16 cellular contexts compared by ENCODE assay signal in genomic region chr2:16319425-16320245, GRCh38.
A peak's percentile ranks its signal among the peaks of the same experiment; 100 is the strongest.
DNase-seq lines count a peak whose midpoint lies in the region; ATAC-seq and TF ChIP-seq lines count a peak whose summit lies in the region.
"Had no signal": no experiment of that assay in that cellular context is flagged by ENCODE, and none has a peak within 500 bp of the region (broad histone marks: within the 10 kb centered on the region; RNA-seq: fewer than 3 reads in every experiment).

No MANE protein-coding gene starts in this region.

- intact Hi-C loops in ascending aorta (cut with DNase I): no loop called here

- no peak overlapping the region for H3K4me3 Mint-ChIP-seq in neural progenitor cell
- H3K4me3 Mint-ChIP-seq: CD14-positive monocyte had no signal

- H3K27ac ChIP-seq in ascending aorta (no peak overlapping the region), neural progenitor cell (no peak overlapping the region)
- H3K27ac ChIP-seq: A549 had no signal

- no peaks in the 10 kb centered on the region for H3K36me3 Mint-ChIP-seq in neural progenitor cell
- H3K36me3 Mint-ChIP-seq: CD14-positive monocyte had no signal

- peaks cover 9% of the 10 kb centered on the region for H3K27me3 Mint-ChIP-seq in neural progenitor cell (ENCODE audit: insufficient read depth, low read depth)

- H3K27me3 ChIP-seq in BE2C (no peaks in the 10 kb centered on the region), ascending aorta (no peaks in the 10 kb centered on the region), neural progenitor cell (no peaks in the 10 kb centered on the region)

- H3K9me3 ChIP-seq in BE2C (no peaks in the 10 kb centered on the region; the same call in 1 of the 2 replicates), ascending aorta (no peaks in the 10 kb centered on the region), neural progenitor cell (ENCODE audit: low read depth) (no peaks in the 10 kb centered on the region)
- H3K9me3 ChIP-seq: A549 had no signal

- H3K4me1 Mint-ChIP-seq in neural progenitor cell: peaks cover 69% of the 10 kb centered on the region

- TF ChIP-seq CTCF in BE2C (IDR thresholded peaks at IDR 0.05; ENCODE audit: low read depth, low read length): no peak
- TF ChIP-seq CTCF in ascending aorta (IDR thresholded peaks at IDR 0.05): no peak
- TF ChIP-seq CTCF in neural progenitor cell (IDR thresholded peaks at IDR 0.05): no peak

- no peak overlapping the region for H3K4me3 ChIP-seq in BE2C (ENCODE audit: low read depth, low read length)
- no peak overlapping the region for H3K4me3 ChIP-seq in ascending aorta
- no peak overlapping the region for H3K4me3 ChIP-seq in neural progenitor cell
- H3K4me3 ChIP-seq: A549, GM12878 had no signal

- H3K4me1 ChIP-seq in BE2C: peaks cover 49% of the 10 kb centered on the region
- H3K4me1 ChIP-seq in ascending aorta: no peaks in the 10 kb centered on the region
- H3K4me1 ChIP-seq in neural progenitor cell: peaks cover 52% of the 10 kb centered on the region
- H3K4me1 ChIP-seq: A549 had no signal

- H3K4me2 ChIP-seq in neural progenitor cell: no peak overlapping the region
- H3K4me2 ChIP-seq: A549 had no signal

- H3K9me3 Mint-ChIP-seq in neural progenitor cell: no peaks in the 10 kb centered on the region
- H3K9me3 Mint-ChIP-seq: CD14-positive monocyte had no signal

- H2AFZ ChIP-seq in neural progenitor cell (replicated peaks): no peak overlapping the region

- ATAC-seq in HG02678 (IDR thresholded peaks at IDR 0.05; ENCODE audit: unreplicated experiment): no peak
- ATAC-seq: A549, GM12878 had no signal

- no peaks in the 10 kb centered on the region for H3K36me3 ChIP-seq in BE2C
- H3K36me3 ChIP-seq in ascending aorta: no peaks in the 10 kb centered on the region
- no peaks in the 10 kb centered on the region for H3K36me3 ChIP-seq in neural progenitor cell

- H3F3A ChIP-seq in neural progenitor cell (ENCODE audit: low read depth): peaks cover 13% of the 10 kb centered on the region

- no peaks in the 10 kb centered on the region for H4K20me1 ChIP-seq in neural progenitor cell (ENCODE audit: low read depth)

- no peak overlapping the region for H3K9ac ChIP-seq in neural progenitor cell

- no peak overlapping the region for H3K27ac Mint-ChIP-seq in neural progenitor cell
- H3K27ac Mint-ChIP-seq: CD14-positive monocyte had no signal

- peak; percentile 100 for DNase-seq in BE2C
- peak; percentile 45 for DNase-seq in SK-N-DZ (ENCODE audit: low spot score)
- DNase-seq in left kidney (ENCODE audit: low read depth, low spot score): peak; percentile 74
- DNase-seq in retina: peak; percentile 45
- DNase-seq in ascending aorta (ENCODE audit: low spot score in 2 of 2): no peak
- no peak for DNase-seq in neural progenitor cell (ENCODE audit: low spot score)
- DNase-seq: COR-L47, DMS53, NCI-H1436 treated with DMSO at 0.1 percent for 48 hours, NCI-H2081 treated with DMSO at 0.1 percent for 48 hours, NCI-H345, SHP77 had no signal

- H3K79me2 ChIP-seq in neural progenitor cell (ENCODE audit: low read depth): no peaks in the 10 kb centered on the region

Comparison
In these comparisons a context has a peak if more than half of its experiments do, and no peak if none do; other contexts are left out.
1. DNase-seq: peak in BE2C (single experiment), SK-N-DZ (single experiment), left kidney (single experiment) and retina (single experiment); none in ascending aorta (0 of 2) and neural progenitor cell (single experiment).